1 cellular context compared by ENCODE assay signal in the genomic region with DNA sequence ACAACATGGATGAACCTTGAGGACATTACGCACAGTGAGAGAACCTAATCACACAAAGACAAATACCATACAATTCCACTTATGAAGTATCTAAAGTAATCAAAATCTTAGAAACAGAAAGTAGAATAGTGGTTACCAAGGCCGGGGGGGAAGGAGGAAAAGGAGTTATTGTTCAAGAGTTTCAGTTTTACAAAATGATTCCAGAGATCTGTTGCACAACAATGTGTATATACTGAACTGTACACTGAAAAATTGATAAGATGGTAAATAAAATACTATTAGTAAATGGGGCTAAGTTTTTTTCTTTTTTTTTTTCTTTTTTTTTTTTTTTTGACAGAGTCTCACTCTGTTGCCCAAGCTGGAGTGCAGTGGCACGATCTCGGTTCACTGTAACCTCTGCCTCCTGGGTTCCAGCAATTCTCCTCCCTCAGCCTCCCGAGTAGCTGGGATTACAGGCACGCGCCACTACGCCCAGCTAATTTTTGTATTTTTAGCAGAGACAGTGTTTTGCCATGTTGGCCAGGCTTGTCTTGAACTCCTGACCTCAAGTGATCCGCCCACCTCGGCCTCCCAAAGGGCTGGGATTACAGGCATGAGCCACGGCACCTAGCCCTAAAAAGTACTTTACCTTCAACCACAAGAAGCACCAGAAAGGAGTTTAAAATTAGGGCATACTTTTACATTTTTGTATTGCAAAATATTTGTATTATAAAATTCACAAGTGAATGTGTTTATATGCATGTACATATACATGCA.
A peak's percentile ranks its signal among the peaks of the same experiment; 100 is the strongest.
TF ChIP-seq lines count a peak whose summit lies in the region.

No MANE protein-coding gene starts in this region.

TF ChIP-seq in HepG2, 621 proteins besides CTCF, POLR2A, EP300 and RAD21:
- peak; percentile 36; the same call in 1 of the 2 replicates for TF ChIP-seq ZNF460 (CRISPR knock-in tag; IDR thresholded peaks at IDR 0.05; ENCODE audit: borderline replicate concordance)
- TF ChIP-seq, protein P1, sequence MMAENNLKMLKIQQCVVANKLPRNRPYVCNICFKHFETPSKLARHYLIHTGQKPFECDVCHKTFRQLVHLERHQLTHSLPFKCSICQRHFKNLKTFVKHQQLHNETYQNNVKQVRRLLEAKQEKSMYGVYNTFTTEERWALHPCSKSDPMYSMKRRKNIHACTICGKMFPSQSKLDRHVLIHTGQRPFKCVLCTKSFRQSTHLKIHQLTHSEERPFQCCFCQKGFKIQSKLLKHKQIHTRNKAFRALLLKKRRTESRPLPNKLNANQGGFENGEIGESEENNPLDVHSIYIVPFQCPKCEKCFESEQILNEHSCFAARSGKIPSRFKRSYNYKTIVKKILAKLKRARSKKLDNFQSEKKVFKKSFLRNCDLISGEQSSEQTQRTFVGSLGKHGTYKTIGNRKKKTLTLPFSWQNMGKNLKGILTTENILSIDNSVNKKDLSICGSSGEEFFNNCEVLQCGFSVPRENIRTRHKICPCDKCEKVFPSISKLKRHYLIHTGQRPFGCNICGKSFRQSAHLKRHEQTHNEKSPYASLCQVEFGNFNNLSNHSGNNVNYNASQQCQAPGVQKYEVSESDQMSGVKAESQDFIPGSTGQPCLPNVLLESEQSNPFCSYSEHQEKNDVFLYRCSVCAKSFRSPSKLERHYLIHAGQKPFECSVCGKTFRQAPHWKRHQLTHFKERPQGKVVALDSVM (CRISPR knock-in tag; IDR thresholded peaks at IDR 0.05) = peak; percentile 48; the same call in 1 of the 2 replicates
